Comparison of ENCODE assay signal across 18 cellular contexts in the genomic region with DNA sequence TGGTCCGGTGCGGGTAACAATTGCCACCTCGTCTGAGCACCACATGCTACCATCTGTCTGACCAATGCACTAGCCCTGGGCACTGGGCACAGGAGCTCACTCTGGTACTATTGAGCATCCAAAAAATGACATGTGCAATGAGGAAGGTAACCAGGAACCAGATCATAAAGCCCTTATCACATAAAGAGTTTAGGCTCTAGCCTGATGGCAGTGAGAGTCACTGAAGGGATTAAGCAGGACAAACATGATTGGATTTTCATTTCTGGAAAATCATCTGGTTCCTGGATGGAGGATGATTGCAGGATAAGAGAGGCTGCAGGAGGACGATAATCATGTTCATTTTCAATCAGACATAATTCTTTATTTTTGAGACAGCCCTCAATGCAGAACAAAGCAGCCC.
"Had no signal": no experiment of that assay in that cellular context is flagged by ENCODE, and none has a peak within 500 bp of the region (broad histone marks: within the 10 kb centered on the region; RNA-seq: fewer than 3 reads in every experiment).

No MANE protein-coding gene starts in this region.

- H3K36me3 ChIP-seq: SJSA1 had no signal

- H3K27me3 ChIP-seq: SJSA1 had no signal

- DNase-seq: KBM-7, MM.1S, NCI-H1092 treated with DMSO at 0.1 percent for 48 hours, NCI-H1436, NCI-H187, NCI-H2029, NCI-H2081 treated with DMSO at 0.1 percent for 48 hours, NCI-H2171, NCI-H226, NCI-H446, NCI-H510A, NCI-H524 treated with DMSO at 0.1 percent for 48 hours, NCI-H69, NCI-H774, Right ventricle myocardium superior, RPMI8226, SIG-M5 had no signal

- H3K4me1 ChIP-seq: SJSA1 had no signal

- H3K4me3 ChIP-seq: SJSA1 had no signal

- H3K9me3 ChIP-seq: SJSA1 had no signal
